Comparison of ENCODE assay signal across 16 cellular contexts in genomic region chr2:8236391-8236790, GRCh38.
DNase-seq lines count a peak whose midpoint lies in the region; ATAC-seq and TF ChIP-seq lines count a peak whose summit lies in the region.
"Had no signal": no experiment of that assay in that cellular context is flagged by ENCODE, and none has a peak within 500 bp of the region (broad histone marks: within the 10 kb centered on the region; RNA-seq: fewer than 3 reads in every experiment).

No MANE protein-coding gene starts in this region.

- peak overlapping the region; percentile 76 to 92 (median 88); a peak in 20 of 22 replicates for H3K4me2 ChIP-seq in BLaER1 treated with 17β-estradiol and CSF1 and Interleukin-3, amounts not matched to agents 10 nM and 100 nM
- H3K4me2 ChIP-seq in OCI-LY7 (ENCODE audit: low read length): peak overlapping the region; percentile 79; the same call in 1 of the 2 replicates
- H3K4me2 ChIP-seq in parathyroid adenoma (ENCODE audit: low read length): no peak overlapping the region

- DNase-seq in OCI-LY7 (ENCODE audit: low spot score) (no peak), aorta (no peak), Calu3 (no peak)
- DNase-seq: 8988T; AML-193; C1 segment of cervical spinal cord; CD4-positive, alpha-beta memory T cell; DMS153; DMS79 treated with DMSO at 0.1 percent for 48 hours; GDM1; H7; IMR-90 had no signal

- H3K36me3 Mint-ChIP-seq in dendritic cell treated with granulocyte-macrophage colony-stimulating factor and Interleukin-4, amounts not matched to agents 40 ng/mL and 50 ng/mL, for 4 days (ENCODE audit: low read depth): no peaks in the 10 kb centered on the region
- no peaks in the 10 kb centered on the region for H3K36me3 Mint-ChIP-seq in Calu3 (ENCODE audit: insufficient read depth, unreplicated experiment)
- H3K36me3 Mint-ChIP-seq: CD4-positive, alpha-beta memory T cell had no signal

- peaks cover 70% of the 10 kb centered on the region for H3K4me1 Mint-ChIP-seq in dendritic cell treated with granulocyte-macrophage colony-stimulating factor and Interleukin-4, amounts not matched to agents 40 ng/mL and 50 ng/mL, for 4 days (ENCODE audit: low read depth)
- H3K4me1 Mint-ChIP-seq in Calu3 (ENCODE audit: low read depth, unreplicated experiment): no peaks in the 10 kb centered on the region

- intact Hi-C loops in OCI-LY7 (cut with micrococcal nuclease; ENCODE audit: unreplicated experiment) (loop anchor here (5.0 kb wide), 1 partner anchor 201 kb away; no protein-coding TSS in a partner anchor), aorta (cut with DNase I) (no loop called here), Calu3 (cut with micrococcal nuclease; ENCODE audit: unreplicated experiment) (no loop called here)
- intact Hi-C loops in dendritic cell treated with granulocyte-macrophage colony-stimulating factor and Interleukin-4, amounts not matched to agents 40 ng/mL and 50 ng/mL, for 4 days (cut with micrococcal nuclease): no loop called here

- CTCF ChIA-PET in OCI-LY7 (lab: Charles Lee; ENCODE audit: unreplicated experiment) (no interaction called here), Calu3 (lab: Charles Lee) (no interaction called here)

- H3K9me3 Mint-ChIP-seq in dendritic cell treated with granulocyte-macrophage colony-stimulating factor and Interleukin-4, amounts not matched to agents 40 ng/mL and 50 ng/mL, for 4 days: no peaks in the 10 kb centered on the region
- H3K9me3 Mint-ChIP-seq in Calu3 (ENCODE audit: low read depth, unreplicated experiment): no peaks in the 10 kb centered on the region
- H3K9me3 Mint-ChIP-seq: CD4-positive, alpha-beta memory T cell had no signal

- H3K27ac Mint-ChIP-seq in dendritic cell treated with granulocyte-macrophage colony-stimulating factor and Interleukin-4, amounts not matched to agents 40 ng/mL and 50 ng/mL, for 4 days: peak overlapping the region; percentile 84
- H3K27ac Mint-ChIP-seq in Calu3 (ENCODE audit: unreplicated experiment): no peak overlapping the region
- H3K27ac Mint-ChIP-seq: CD4-positive, alpha-beta memory T cell had no signal

- H2AFZ ChIP-seq in OCI-LY7 (ENCODE audit: low read length) (peak overlapping the region; percentile 30; the same call in 1 of the 2 replicates), parathyroid adenoma (peak overlapping the region; percentile 32)

- no peak overlapping the region for H3K4me3 ChIP-seq in BLaER1 treated with 17β-estradiol and CSF1 and Interleukin-3, amounts not matched to agents 10 nM and 100 nM
- H3K4me3 ChIP-seq in OCI-LY7 (ENCODE audit: low read depth, low read length, poor library complexity, severe bottlenecking): no peak overlapping the region
- H3K4me3 ChIP-seq in parathyroid adenoma (ENCODE audit: low read depth, low read length): no peak overlapping the region
- no peak overlapping the region for H3K4me3 ChIP-seq in aorta (ENCODE audit: low read length in 2 of 2)

- H3K4me3 Mint-ChIP-seq in dendritic cell treated with granulocyte-macrophage colony-stimulating factor and Interleukin-4, amounts not matched to agents 40 ng/mL and 50 ng/mL, for 4 days: no peak overlapping the region
- H3K4me3 Mint-ChIP-seq in Calu3 (ENCODE audit: low read depth, unreplicated experiment): no peak overlapping the region
- H3K4me3 Mint-ChIP-seq: CD4-positive, alpha-beta memory T cell had no signal

- peak overlapping the region in 7 of 11 experiments; percentile 80 to 97 (median 95); a peak in 14 of 22 replicates for H3K27ac ChIP-seq in BLaER1 treated with 17β-estradiol and CSF1 and Interleukin-3, amounts not matched to agents 10 nM and 100 nM
- peak overlapping the region; percentile 97 for H3K27ac ChIP-seq in OCI-LY7 (ENCODE audit: low read depth, low read length, poor library complexity, severe bottlenecking)
- no peak overlapping the region for H3K27ac ChIP-seq in parathyroid adenoma
- no peak overlapping the region for H3K27ac ChIP-seq in aorta (ENCODE audit: low read depth in 1 of 2, low read length in 2 of 2)

- H4K20me1 ChIP-seq in BLaER1 treated with 17β-estradiol and CSF1 and Interleukin-3, amounts not matched to agents 10 nM and 100 nM: no peaks in the 10 kb centered on the region
- no peaks in the 10 kb centered on the region for H4K20me1 ChIP-seq in OCI-LY7 (ENCODE audit: insufficient read depth, low read length)

- H3K27me3 Mint-ChIP-seq in dendritic cell treated with granulocyte-macrophage colony-stimulating factor and Interleukin-4, amounts not matched to agents 40 ng/mL and 50 ng/mL, for 4 days: peaks cover 3% of the 10 kb centered on the region
- H3K27me3 Mint-ChIP-seq in Calu3 (ENCODE audit: unreplicated experiment): no peaks in the 10 kb centered on the region
- H3K27me3 Mint-ChIP-seq: CD4-positive, alpha-beta memory T cell had no signal

- WGBS in aorta, 2 donors: 98 to 99% methylated on average over 2 of the region's 2 CpGs

- no TSS peak for BruUV-seq in OCI-LY7 (replicated peaks; lab: Mats Ljungman, UMichigan)
- no TSS peak for BruUV-seq in Calu3 (replicated peaks; lab: Mats Ljungman, UMichigan)

- no peaks in the 10 kb centered on the region for H3K27me3 ChIP-seq in BLaER1 treated with 17β-estradiol and CSF1 and Interleukin-3, amounts not matched to agents 10 nM and 100 nM
- no peaks in the 10 kb centered on the region for H3K27me3 ChIP-seq in parathyroid adenoma (ENCODE audit: control insufficient read depth, insufficient read depth, low read length)
- H3K27me3 ChIP-seq in aorta (ENCODE audit: control insufficient read depth in 1 of 2, insufficient read depth in 2 of 2, low read length in 1 of 2): no peaks in the 10 kb centered on the region

- no peaks in the 10 kb centered on the region for H3K9me2 ChIP-seq in OCI-LY7 (ENCODE audit: insufficient read depth, low read length)

- peak overlapping the region in 4 of 11 experiments; percentile 23 to 83 (median 74); a peak in 4 of 22 replicates for H3K9ac ChIP-seq in BLaER1 treated with 17β-estradiol and CSF1 and Interleukin-3, amounts not matched to agents 10 nM and 100 nM
- no peak overlapping the region for H3K9ac ChIP-seq in parathyroid adenoma

- TF ChIP-seq CTCF in OCI-LY7 (conservative IDR thresholded peaks at IDR 0.05; ENCODE audit: low read length) (no peak), parathyroid adenoma (IDR thresholded peaks at IDR 0.05) (no peak), Calu3 (IDR thresholded peaks at IDR 0.05; ENCODE audit: unreplicated experiment) (no peak)

- no peaks in the 10 kb centered on the region for H3K36me3 ChIP-seq in BLaER1 treated with 17β-estradiol and CSF1 and Interleukin-3, amounts not matched to agents 10 nM and 100 nM
- H3K36me3 ChIP-seq in OCI-LY7 (ENCODE audit: insufficient read depth, low read length) (0 out of 2 replicates have a peak, but pooled peaks cover 2% of the 10 kb centered on the region), parathyroid adenoma (ENCODE audit: control insufficient read depth, insufficient read depth, low read length) (no peaks in the 10 kb centered on the region), aorta (ENCODE audit: control insufficient read depth in 1 of 2, insufficient read depth in 2 of 2, low read length in 1 of 2) (no peaks in the 10 kb centered on the region)

- H3K9me3 ChIP-seq in BLaER1 treated with 17β-estradiol and CSF1 and Interleukin-3, amounts not matched to agents 10 nM and 100 nM (replicated peaks in 1 of 11): peaks cover 0 to 9% (median 5%) of the 10 kb centered on the region in 11 experiments; a peak in 6 of 22 replicates
- H3K9me3 ChIP-seq in OCI-LY7 (ENCODE audit: low read length) (no peaks in the 10 kb centered on the region), parathyroid adenoma (ENCODE audit: control insufficient read depth, low read length) (no peaks in the 10 kb centered on the region), aorta (ENCODE audit: control insufficient read depth, low read length) (no peaks in the 10 kb centered on the region)

- POLR2A ChIA-PET in OCI-LY7 (lab: Charles Lee): interaction anchor here (0.6 to 2.6 kb wide), 12 partner anchors 9 to 496 kb away, joined by 3 to 14 read pairs (median 4); no protein-coding TSS in a partner anchor

- no peaks in the 10 kb centered on the region for H3K79me2 ChIP-seq in OCI-LY7 (ENCODE audit: insufficient read depth, low read depth, low read length)
- no peaks in the 10 kb centered on the region for H3K79me2 ChIP-seq in parathyroid adenoma

- H3K4me1 ChIP-seq in BLaER1 treated with 17β-estradiol and CSF1 and Interleukin-3, amounts not matched to agents 10 nM and 100 nM: peaks cover 79 to 98% (median 92%) of the 10 kb centered on the region in 10 experiments
- peaks cover 91% of the 10 kb centered on the region for H3K4me1 ChIP-seq in OCI-LY7 (ENCODE audit: insufficient read depth, low read length, poor library complexity, severe bottlenecking)
- H3K4me1 ChIP-seq in parathyroid adenoma: peaks cover 17% of the 10 kb centered on the region
- peaks cover 0 to 3% of the 10 kb centered on the region in 2 donors for H3K4me1 ChIP-seq in aorta (ENCODE audit: control insufficient read depth in 1 of 2, insufficient read depth in 2 of 2, low read length in 2 of 2)

- ATAC-seq in aorta (ENCODE audit: low FRiP score) (no peak), HG03196 (IDR thresholded peaks at IDR 0.05; ENCODE audit: unreplicated experiment) (no peak)

Comparison
In these comparisons a context has a peak if more than half of its experiments do, and no peak if none do; other contexts are left out.
1. H3K27ac ChIP-seq: peak in BLaER1 treated with 17β-estradiol and CSF1 and Interleukin-3, amounts not matched to agents 10 nM and 100 nM (7 of 11) and OCI-LY7 (single experiment); none in parathyroid adenoma (single experiment) and aorta (0 of 2).